9 cellular contexts compared by ENCODE assay signal in the genomic region with DNA sequence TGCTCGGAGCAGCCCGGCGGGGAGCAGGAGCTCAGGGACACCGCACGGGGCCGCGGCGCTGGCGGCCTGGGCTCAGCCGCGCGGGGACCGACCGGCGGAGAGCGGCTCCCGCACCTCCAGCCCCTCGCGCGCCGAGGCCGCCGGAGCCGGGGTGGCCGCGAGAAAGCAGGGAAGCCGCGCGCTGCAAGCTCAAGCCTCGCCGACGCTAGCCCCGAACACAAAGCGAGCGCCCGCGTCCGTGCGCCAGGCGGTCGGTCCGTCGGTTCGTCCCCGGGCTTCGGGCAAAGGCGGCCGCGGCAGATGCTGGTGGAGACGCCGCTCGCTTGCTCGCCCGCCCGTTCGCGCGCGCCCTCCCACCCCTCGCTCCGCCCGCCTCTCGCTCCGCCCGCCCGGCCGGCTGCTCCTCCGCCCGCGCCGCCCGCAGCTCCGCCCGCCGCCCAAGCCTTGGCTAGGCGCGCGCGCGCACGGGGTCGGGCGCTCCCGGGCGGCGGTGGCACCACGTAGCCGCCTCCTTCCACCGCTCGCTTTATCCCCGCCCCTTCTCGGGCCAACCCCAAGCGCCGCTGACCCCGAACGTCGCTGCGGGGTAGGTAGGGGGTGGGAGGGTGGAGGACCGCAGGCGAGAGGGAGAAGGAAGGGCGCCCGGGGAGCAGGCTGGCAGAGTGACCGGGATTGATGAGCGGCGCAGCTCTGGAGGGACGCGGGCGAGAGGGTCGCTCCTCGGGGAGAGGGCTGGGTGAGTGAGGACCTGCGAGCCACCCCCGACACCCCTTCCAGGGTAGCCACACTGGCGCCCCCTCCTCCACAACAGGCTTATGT. TPM values are rescaled to one million over a fixed set of nuclear protein-coding genes. Genes with fewer than 3 reads are reported as not detected.
A peak's percentile ranks its signal among the peaks of the same experiment; 100 is the strongest.
DNase-seq lines count a peak whose midpoint lies in the region; ATAC-seq, FAIRE-seq and TF ChIP-seq lines count a peak whose summit lies in the region.
"Had no signal": no experiment of that assay in that cellular context is flagged by ENCODE, and none has a peak within 500 bp of the region (broad histone marks: within the 10 kb centered on the region; RNA-seq: fewer than 3 reads in every experiment).

TSPAN5 (minus strand) TSS at position 325 of the 819 bp plus-strand sequence.

- peak within 1 kb of the TSS; percentile 66 to 72 for H3K9ac ChIP-seq in kidney (ENCODE audit: low read length in 2 of 2)

- H3K27ac ChIP-seq in kidney (ENCODE audit: low read depth in 2 of 2, low read length in 2 of 2) = peak within 1 kb of the TSS; percentile 2 to 4

- no peak for TF ChIP-seq CTCF in kidney (IDR thresholded peaks at IDR 0.05; ENCODE audit: borderline replicate concordance, extremely low read depth, insufficient read depth)

- peaks cover 0 to 8% of the 10 kb centered on the region in 2 donors for H3K4me1 ChIP-seq in kidney (ENCODE audit: control insufficient read depth in 1 of 2, insufficient read depth in 1 of 2, low read depth in 1 of 2, low read length in 2 of 2)

- intact Hi-C loops in kidney (cut with DNase I) = no loop called here

- H3K9me3 ChIP-seq in kidney (ENCODE audit: control insufficient read depth in 1 of 2, low read length in 2 of 2) = no peaks in the 10 kb centered on the region

- peak; percentile 24 to 63 for DNase-seq in NCI-H524 (lab: John Stamatoyannopoulos, UW)
- no peak for DNase-seq in NCI-H524 treated with DMSO at 0.1 percent for 48 hours (lab: John Stamatoyannopoulos, UW)
- DNase-seq in NCI-H2171 treated with DMSO at 0.1 percent for 48 hours (lab: John Stamatoyannopoulos, UW) = peak; percentile 61
- DNase-seq in activated CD4-positive, alpha-beta T cell treated with anti-CD3 and anti-CD28 coated beads for 24 hours (ENCODE audit: low read depth in 2 of 2) = peak; percentile 71 to 75
- DNase-seq in cerebellum (ENCODE audit: low spot score) = peak; percentile 86
- DNase-seq in kidney = peak; percentile 91
- DNase-seq in stimulated activated CD4-positive, alpha-beta T cell treated with anti-CD3 and anti-CD28 coated beads, Interleukin-15, amount 100 ng/mL, for 1 hour (ENCODE audit: low read depth in 1 of 2, low spot score in 1 of 2) = peak; percentile 69 to 86
- DNase-seq: DND-41 had no signal

- H3K36me3 ChIP-seq in kidney (ENCODE audit: control insufficient read depth in 1 of 2, insufficient read depth in 2 of 2, low read length in 2 of 2) = no peaks in the 10 kb centered on the region

- peak within 1 kb of the TSS; percentile 72 to 79 for H3K4me3 ChIP-seq in kidney (ENCODE audit: low read length in 2 of 2)

- peak; percentile 55 for ATAC-seq in HG02973 (IDR thresholded peaks at IDR 0.05; ENCODE audit: unreplicated experiment)

- no peak for FAIRE-seq in kidney (lab: Jason Lieb, UNC)

RNA-seq across cellular contexts. Expression of gene TSPAN5, which starts in this region (rescaled TPM):
- total RNA-seq in cerebellum (44.8 TPM), kidney (6.8 TPM)
- polyA plus RNA-seq in kidney (ENCODE audit: insufficient read depth, low read depth, low replicate concordance) = 13.8 TPM
